In the genomic region with DNA sequence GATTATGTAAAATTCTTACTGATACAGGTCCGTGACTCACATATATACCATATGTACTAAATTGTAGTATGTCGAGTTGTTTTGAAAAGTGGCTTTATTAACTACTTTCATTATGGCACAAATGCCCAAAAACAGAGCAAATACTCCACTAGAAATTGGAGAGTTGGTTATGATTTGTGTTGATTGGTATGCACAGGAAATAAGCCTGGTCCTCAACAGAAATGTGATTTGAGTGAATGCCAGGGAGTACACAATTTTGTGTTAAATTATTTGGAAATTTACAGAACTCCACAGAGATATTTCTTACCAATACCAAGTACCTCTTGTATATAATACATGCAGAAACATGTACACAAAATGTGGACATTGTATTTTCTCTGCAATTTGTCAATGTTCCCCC, we compare ENCODE assay signal across 21 cellular contexts.
"Had no signal": no experiment of that assay in that cellular context is flagged by ENCODE, and none has a peak within 500 bp of the region (broad histone marks: within the 10 kb centered on the region; RNA-seq: fewer than 3 reads in every experiment).

No MANE protein-coding gene starts in this region.

- H3K27ac ChIP-seq: esophagus squamous epithelium, hepatocyte, parathyroid adenoma, prostate gland, right lobe of liver, skin epidermis, testis, tibial nerve, upper lobe of right lung, vagina had no signal

- ATAC-seq: right lobe of liver; stimulated activated naive B cell treated with anti-CD40 and anti-IgM and Interleukin-4, amounts not matched to agents 10 μg/mL and 1 μg/mL and 100 μg/mL, for 72 hours; stimulated activated naive CD8-positive, alpha-beta T cell treated with anti-CD3 and anti-CD28 coated beads, Interleukin-15, amount 100 ng/mL, for 72 hours; upper lobe of right lung had no signal

- H3K27ac Mint-ChIP-seq: naive B cell; nephron progenitor cell; stimulated activated naive B cell treated with anti-CD40 and anti-IgM and Interleukin-4, amounts not matched to agents 10 μg/mL and 1 μg/mL and 100 μg/mL, for 72 hours; stimulated activated naive CD8-positive, alpha-beta T cell treated with anti-CD3 and anti-CD28 coated beads, Interleukin-15, amount 100 ng/mL, for 72 hours had no signal

- H3K4me1 Mint-ChIP-seq: stimulated activated naive CD8-positive, alpha-beta T cell treated with anti-CD3 and anti-CD28 coated beads, Interleukin-15, amount 100 ng/mL, for 72 hours had no signal

- H3K9ac ChIP-seq: parathyroid adenoma had no signal

- H3K4me3 Mint-ChIP-seq: naive B cell; nephron progenitor cell; stimulated activated naive B cell treated with anti-CD40 and anti-IgM and Interleukin-4, amounts not matched to agents 10 μg/mL and 1 μg/mL and 100 μg/mL, for 72 hours; stimulated activated naive CD8-positive, alpha-beta T cell treated with anti-CD3 and anti-CD28 coated beads, Interleukin-15, amount 100 ng/mL, for 72 hours had no signal

- H3K4me1 ChIP-seq: esophagus squamous epithelium, parathyroid adenoma, prostate gland, testis, tibial nerve, upper lobe of right lung, vagina had no signal

- H3K9me3 ChIP-seq: esophagus squamous epithelium, prostate gland, right lobe of liver, testis, tibial nerve, upper lobe of right lung, vagina had no signal

- H2AFZ ChIP-seq: hepatocyte, parathyroid adenoma had no signal

- H3K9me3 Mint-ChIP-seq: naive B cell; stimulated activated naive B cell treated with anti-CD40 and anti-IgM and Interleukin-4, amounts not matched to agents 10 μg/mL and 1 μg/mL and 100 μg/mL, for 72 hours; stimulated activated naive CD8-positive, alpha-beta T cell treated with anti-CD3 and anti-CD28 coated beads, Interleukin-15, amount 100 ng/mL, for 72 hours had no signal

- H3K36me3 Mint-ChIP-seq: naive B cell; stimulated activated naive B cell treated with anti-CD40 and anti-IgM and Interleukin-4, amounts not matched to agents 10 μg/mL and 1 μg/mL and 100 μg/mL, for 72 hours had no signal

- H3K4me2 ChIP-seq: hepatocyte had no signal

- H3K4me3 ChIP-seq: esophagus squamous epithelium, hepatocyte, prostate gland, right lobe of liver, skin epidermis, testis, tibial nerve, upper lobe of right lung, vagina had no signal

- H3K27me3 ChIP-seq: esophagus squamous epithelium, hepatocyte, right lobe of liver, testis, tibial nerve, upper lobe of right lung, vagina had no signal

- DNase-seq: dermis blood vessel endothelial cell; esophagus squamous epithelium; head of caudate nucleus; kidney glomerular epithelial cell; mesendoderm; naive B cell; nephron progenitor cell; retina; right lobe of liver; stimulated activated CD4-positive, alpha-beta T cell treated with anti-CD3 and anti-CD28 coated beads, Interleukin-2, amount 100 ng/mL, for 24 hours; stimulated activated CD4-positive, alpha-beta T cell treated with anti-CD3 and anti-CD28 coated beads, Interleukin-4, amount 100 ng/mL, for 4 hours; stimulated activated naive B cell treated with anti-CD40 and anti-IgM and Interleukin-4, amounts not matched to agents 10 μg/mL and 1 μg/mL and 100 μg/mL, for 72 hours; stimulated activated naive CD8-positive, alpha-beta T cell treated with anti-CD3 and anti-CD28 coated beads, Interleukin-15, amount 100 ng/mL, for 72 hours; testis; upper lobe of right lung had no signal

- H3K36me3 ChIP-seq: esophagus squamous epithelium, prostate gland, right lobe of liver, tibial nerve, upper lobe of right lung, vagina had no signal

- H3K27me3 Mint-ChIP-seq: naive B cell; stimulated activated naive B cell treated with anti-CD40 and anti-IgM and Interleukin-4, amounts not matched to agents 10 μg/mL and 1 μg/mL and 100 μg/mL, for 72 hours; stimulated activated naive CD8-positive, alpha-beta T cell treated with anti-CD3 and anti-CD28 coated beads, Interleukin-15, amount 100 ng/mL, for 72 hours had no signal
